Comparison of ENCODE assay signal across 8 cellular contexts in genomic region chr6:43308101-43308989, GRCh38. TPM values are rescaled to one million over a fixed set of nuclear protein-coding genes. Genes with fewer than 3 reads are reported as not detected.
DNase-seq lines count a peak whose midpoint lies in the region; ATAC-seq and TF ChIP-seq lines count a peak whose summit lies in the region.

Gene CRIP3, minus strand, starts transcription at chr6:43308826. Its CDS starts 34 bp downstream, at chr6:43308792.

- ATAC-seq in HG03095 (IDR thresholded peaks at IDR 0.05; ENCODE audit: unreplicated experiment) (peak; percentile 54), GM18505 (IDR thresholded peaks at IDR 0.05; ENCODE audit: unreplicated experiment) (no peak)

- no peaks in the 10 kb centered on the region for H3K36me3 ChIP-seq in brain microvascular endothelial cell (replicated peaks)

- in situ Hi-C loops in brain microvascular endothelial cell (cut with HindIII; ENCODE audit: low pct_ligation_motif_present, low sequenced_read_pairs) = no loop called here

- peak within 1 kb of the TSS in 1 of 6 donors; percentile 28 for H3K27ac Mint-ChIP-seq in immature natural killer cell

- no peak within 1 kb of the TSS for H3K27ac ChIP-seq in brain microvascular endothelial cell

- peaks cover 8 to 11% of the 10 kb centered on the region in 2 donors for H3K4me1 Mint-ChIP-seq in immature natural killer cell

- peaks cover 3% of the 10 kb centered on the region for H3K27me3 ChIP-seq in brain microvascular endothelial cell (replicated peaks)

- peak; percentile 65 for DNase-seq in SK-N-DZ (ENCODE audit: low spot score)
- DNase-seq in brain microvascular endothelial cell = peak; percentile 4
- DNase-seq in immature natural killer cell = peak; percentile 21 to 28 (median 21)
- peak; percentile 36 for DNase-seq in stimulated activated CD4-positive, alpha-beta T cell treated with anti-CD3 and anti-CD28 coated beads, Interleukin-2, amount 100 ng/mL, for 4 hours (ENCODE audit: low read depth)
- DNase-seq in HPDE6-E6E7 (ENCODE audit: extremely low spot score) = no peak

- no peaks in the 10 kb centered on the region for H3K36me3 Mint-ChIP-seq in immature natural killer cell

- H3K4me3 Mint-ChIP-seq in immature natural killer cell = peak within 1 kb of the TSS; percentile 64 to 81 (median 74)

- peak; percentile 57 for TF ChIP-seq CTCF in brain microvascular endothelial cell (IDR thresholded peaks at IDR 0.05; ENCODE audit: low read depth, low read length, missing control alignments)

- TF ChIP-seq POLR2A in GM18505 (IDR thresholded peaks at IDR 0.05; ENCODE audit: borderline replicate concordance, extremely low read depth, insufficient read depth, insufficient read length) = no peak

- H3K9me3 Mint-ChIP-seq in immature natural killer cell = no peaks in the 10 kb centered on the region

- H3K4me3 ChIP-seq in GM08714 (ENCODE audit: low read length) (peak within 1 kb of the TSS; percentile 52; the same call in 1 of the 2 replicates), brain microvascular endothelial cell (ENCODE audit: low read depth, low read length) (peak within 1 kb of the TSS; percentile 17)

- H3K27me3 Mint-ChIP-seq in immature natural killer cell (ENCODE audit: low read depth in 3 of 3) = peaks cover 0 to 16% (median 2%) of the 10 kb centered on the region in 3 donors

RNA-seq across cellular contexts. Expression of gene CRIP3, which starts in this region (rescaled TPM):
- polyA plus RNA-seq in SK-N-DZ (2014; cell fraction: cytosol; rRNA removed) = 0.80 and 1.7 TPM in 2 replicates
- polyA plus RNA-seq in SK-N-DZ (2014; cell fraction: nucleus; rRNA removed) = 7.4 and 8.1 TPM in 2 replicates
- polyA plus RNA-seq in immature natural killer cell = 1 to 10 TPM in 1 of 3 donors, under 1 TPM in 2; 0.26 to 1.3 (median 0.35) TPM
